1 cellular context compared by ENCODE assay signal in genomic region chr17:11797803-11798202, GRCh38.
TF ChIP-seq lines count a peak whose summit lies in the region.

No MANE protein-coding gene starts in this region.

TF ChIP-seq in A549, 52 proteins besides CTCF, POLR2A, EP300 and RAD21 (continued from another document):
- TF ChIP-seq REST (IDR thresholded peaks at IDR 0.05) = no peak
- TF ChIP-seq NPAS2 (CRISPR knock-in tag; IDR thresholded peaks at IDR 0.05; ENCODE audit: borderline replicate concordance) = no peak
